21 cellular contexts compared by ENCODE assay signal in genomic region chr13:34577051-34577450, GRCh38.
A peak's percentile ranks its signal among the peaks of the same experiment; 100 is the strongest.
DNase-seq lines count a peak whose midpoint lies in the region; ATAC-seq and TF ChIP-seq lines count a peak whose summit lies in the region.
"Had no signal": no experiment of that assay in that cellular context is flagged by ENCODE, and none has a peak within 500 bp of the region (broad histone marks: within the 10 kb centered on the region; RNA-seq: fewer than 3 reads in every experiment).

No MANE protein-coding gene starts in this region.

- peaks cover 3% of the 10 kb centered on the region for H3K4me1 ChIP-seq in adipocyte (ENCODE audit: control insufficient read depth, insufficient read depth, low read length)
- H3K4me1 ChIP-seq: ascending aorta, colonic mucosa, lower lobe of right lung, psoas muscle, SJCRH30, tibial nerve had no signal

- ATAC-seq in HG03139 (IDR thresholded peaks at IDR 0.05; ENCODE audit: unreplicated experiment) = no peak
- ATAC-seq in effector memory CD8-positive, alpha-beta T cell (replicated peaks) = no peak
- ATAC-seq: lower lobe of right lung; psoas muscle; stimulated activated naive CD8-positive, alpha-beta T cell treated with anti-CD3 and anti-CD28 coated beads, Interleukin-15, Interleukin-2, amounts not matched to agents 100 U/mL and 50 U/mL, for 24 hours had no signal

- no peaks in the 10 kb centered on the region for H3K36me3 Mint-ChIP-seq in effector memory CD8-positive, alpha-beta T cell (ENCODE audit: insufficient read depth)
- H3K36me3 Mint-ChIP-seq: IgD-negative memory B cell had no signal

- no peak for TF ChIP-seq CTCF in fibroblast of villous mesenchyme (IDR thresholded peaks at IDR 0.05; ENCODE audit: insufficient read depth, low read depth, low read length)

- H3K9me3 Mint-ChIP-seq in effector memory CD8-positive, alpha-beta T cell = peaks cover 5 to 7% of the 10 kb centered on the region in 2 donors

- no peak overlapping the region for H3K27ac Mint-ChIP-seq in effector memory CD8-positive, alpha-beta T cell
- H3K27ac Mint-ChIP-seq: IgD-negative memory B cell had no signal

- H3K36me3 ChIP-seq in adipocyte (ENCODE audit: control insufficient read depth, insufficient read depth, low read length, severe bottlenecking) = no peaks in the 10 kb centered on the region
- H3K36me3 ChIP-seq: ascending aorta, colonic mucosa, lower lobe of right lung, SJCRH30, tibial nerve, WERI-Rb-1 had no signal

- no peaks in the 10 kb centered on the region for H3K27me3 ChIP-seq in adipocyte (replicated peaks; ENCODE audit: control insufficient read depth, insufficient read depth, low read length)
- H3K27me3 ChIP-seq: ascending aorta, colonic mucosa, hepatocyte, SJCRH30, tibial nerve had no signal

- DNase-seq in HK-2 (ENCODE audit: unreplicated experiment) (peak; percentile 7), adipocyte (ENCODE audit: low read depth) (peak; percentile 33), fibroblast of villous mesenchyme (ENCODE audit: low read depth) (peak; percentile 14)
- no peak for DNase-seq in stimulated activated naive CD4-positive, alpha-beta T cell treated with Interleukin-2 at 50 U/mL for 16 hours (lab: John Stamatoyannopoulos, UW)
- no peak for DNase-seq in effector memory CD8-positive, alpha-beta T cell
- no peak for DNase-seq in activated CD4-positive, alpha-beta T cell treated with anti-CD3 and anti-CD28 coated beads, Interleukin-2, amount 50 U/mL, for 4 hours
- DNase-seq: activated CD8-positive, alpha-beta memory T cell treated with anti-CD3 and anti-CD28 coated beads, Interleukin-2, amount 50 U/mL, for 48 hours; colonic mucosa; DMS79; lower lobe of right lung; psoas muscle; SJCRH30; small intestine; stimulated activated CD4-positive, alpha-beta T cell treated with anti-CD3 and anti-CD28 coated beads, Interleukin-2, amount 100 ng/mL, for 48 hours; stimulated activated naive CD8-positive, alpha-beta T cell treated with anti-CD3 and anti-CD28 coated beads, Interleukin-15, Interleukin-2, amounts not matched to agents 100 U/mL and 50 U/mL, for 24 hours; WERI-Rb-1 had no signal

- no peaks in the 10 kb centered on the region for H3K9me3 ChIP-seq in adipocyte (ENCODE audit: control insufficient read depth, low read length)
- H3K9me3 ChIP-seq: ascending aorta, colonic mucosa, lower lobe of right lung, psoas muscle, SJCRH30, tibial nerve had no signal

- no peak overlapping the region for H3K4me3 Mint-ChIP-seq in effector memory CD8-positive, alpha-beta T cell
- H3K4me3 Mint-ChIP-seq: IgD-negative memory B cell had no signal

- H3K9ac ChIP-seq in adipocyte (ENCODE audit: low read length) = no peak overlapping the region

- H3K4me3 ChIP-seq in adipocyte (ENCODE audit: low read length) = no peak overlapping the region
- no peak overlapping the region for H3K4me3 ChIP-seq in fibroblast of villous mesenchyme (ENCODE audit: low read depth, low read length)
- H3K4me3 ChIP-seq: ascending aorta, colonic mucosa, hepatocyte, lower lobe of right lung, psoas muscle, SJCRH30, tibial nerve had no signal

- no peaks in the 10 kb centered on the region for H3K4me1 Mint-ChIP-seq in effector memory CD8-positive, alpha-beta T cell (ENCODE audit: low read depth in 2 of 2)
- H3K4me1 Mint-ChIP-seq: IgD-negative memory B cell had no signal

- no peaks in the 10 kb centered on the region for H3K27me3 Mint-ChIP-seq in effector memory CD8-positive, alpha-beta T cell

Comparison
In these comparisons a context has a peak if more than half of its experiments do, and no peak if none do; other contexts are left out.
1. DNase-seq: peak in HK-2 (single experiment), adipocyte (single experiment) and fibroblast of villous mesenchyme (single experiment); none in stimulated activated naive CD4-positive, alpha-beta T cell treated with Interleukin-2 at 50 U/mL for 16 hours (single experiment), effector memory CD8-positive, alpha-beta T cell (0 of 3) and activated CD4-positive, alpha-beta T cell treated with anti-CD3 and anti-CD28 coated beads, Interleukin-2, amount 50 U/mL, for 4 hours (0 of 2).